20 cellular contexts compared by ENCODE assay signal in genomic region chr13:105090244-105090643, GRCh38.
"Had no signal": no experiment of that assay in that cellular context is flagged by ENCODE, and none has a peak within 500 bp of the region (broad histone marks: within the 10 kb centered on the region; RNA-seq: fewer than 3 reads in every experiment).

No MANE protein-coding gene starts in this region.

- H3K9me3 Mint-ChIP-seq: activated naive CD4-positive, alpha-beta T cell treated with anti-CD3 and anti-CD28 coated beads, Interleukin-2, amount 50 U/mL, for 72 hours; naive thymus-derived CD4-positive, alpha-beta T cell; neural progenitor cell; stimulated activated naive CD8-positive, alpha-beta T cell treated with anti-CD3 and anti-CD28 coated beads, Interleukin-15, Interleukin-2, amounts not matched to agents 100 ng/mL and 50 ng/mL, for 24 hours; T-helper 1 cell treated with Interleukin-12 subunit alpha and Interleukin-12 subunit beta and Interleukin-4 antibody, amounts not matched to agents 30 μg/mL and 1 μg/mL, for 36 hours had no signal

- H3K36me3 Mint-ChIP-seq: activated naive CD4-positive, alpha-beta T cell treated with anti-CD3 and anti-CD28 coated beads, Interleukin-2, amount 50 U/mL, for 72 hours; naive thymus-derived CD4-positive, alpha-beta T cell; neural progenitor cell had no signal

- H3K9me3 ChIP-seq: adrenal gland, gastrocnemius medialis, heart left ventricle, mucosa of descending colon, ovary, psoas muscle, tibial nerve had no signal

- H3K27ac ChIP-seq: adrenal gland, gastrocnemius medialis, heart left ventricle, neural progenitor cell, ovary, psoas muscle, tibial nerve had no signal

- H3K27ac Mint-ChIP-seq: activated naive CD4-positive, alpha-beta T cell treated with anti-CD3 and anti-CD28 coated beads, Interleukin-2, amount 50 U/mL, for 72 hours; naive thymus-derived CD4-positive, alpha-beta T cell; neural progenitor cell; stimulated activated naive CD8-positive, alpha-beta T cell treated with anti-CD3 and anti-CD28 coated beads, Interleukin-15, Interleukin-2, amounts not matched to agents 100 ng/mL and 50 ng/mL, for 24 hours; T-helper 1 cell treated with Interleukin-12 subunit alpha and Interleukin-12 subunit beta and Interleukin-4 antibody, amounts not matched to agents 30 μg/mL and 1 μg/mL, for 36 hours had no signal

- H3K36me3 ChIP-seq: adrenal gland, gastrocnemius medialis, heart left ventricle, neural progenitor cell, ovary, tibial nerve had no signal

- DNase-seq: activated CD4-positive, alpha-beta T cell treated with anti-CD3 and anti-CD28 coated beads, Interleukin-2, amount 50 U/mL, for 4 hours; activated gamma-delta T cell; erythroblast; gastrocnemius medialis; heart left ventricle; mesenchymal stem cell; mucosa of descending colon; naive thymus-derived CD4-positive, alpha-beta T cell; ovary; psoas muscle; right cardiac atrium; small intestine; stimulated activated CD4-positive, alpha-beta T cell treated with anti-CD3 and anti-CD28 coated beads, Interleukin-15, amount 100 ng/mL, for 24 hours; stimulated activated CD4-positive, alpha-beta T cell treated with anti-CD3 and anti-CD28 coated beads, Interleukin-2, amount 100 ng/mL, for 48 hours had no signal

- H3K4me1 Mint-ChIP-seq: naive thymus-derived CD4-positive, alpha-beta T cell had no signal

- H3K4me3 Mint-ChIP-seq: naive thymus-derived CD4-positive, alpha-beta T cell; neural progenitor cell; stimulated activated naive CD8-positive, alpha-beta T cell treated with anti-CD3 and anti-CD28 coated beads, Interleukin-15, Interleukin-2, amounts not matched to agents 100 ng/mL and 50 ng/mL, for 24 hours; T-helper 1 cell treated with Interleukin-12 subunit alpha and Interleukin-12 subunit beta and Interleukin-4 antibody, amounts not matched to agents 30 μg/mL and 1 μg/mL, for 36 hours had no signal

- ATAC-seq: activated naive CD4-positive, alpha-beta T cell treated with anti-CD3 and anti-CD28 coated beads, Interleukin-2, amount 50 U/mL, for 72 hours; gastrocnemius medialis; heart left ventricle; mucosa of descending colon; naive thymus-derived CD4-positive, alpha-beta T cell; psoas muscle; right cardiac atrium had no signal

- H3K4me3 ChIP-seq: adrenal gland, gastrocnemius medialis, heart left ventricle, mucosa of descending colon, neural progenitor cell, ovary, psoas muscle, tibial nerve had no signal

- H3K27me3 ChIP-seq: adrenal gland, gastrocnemius medialis, heart left ventricle, neural progenitor cell, ovary, tibial nerve had no signal
